ENCODE assay signal across 18 cellular contexts in genomic region chr3:51985063-51985462, GRCh38. TPM values are rescaled to one million over a fixed set of nuclear protein-coding genes. Genes with fewer than 3 reads are reported as not detected.
DNase-seq lines count a peak whose midpoint lies in the region; ATAC-seq and TF ChIP-seq lines count a peak whose summit lies in the region.
"Had no signal": no experiment of that assay in that cellular context is flagged by ENCODE, and none has a peak within 500 bp of the region (broad histone marks: within the 10 kb centered on the region; RNA-seq: fewer than 3 reads in every experiment).

No MANE protein-coding gene starts in this region.

- no peak overlapping the region for H2AFZ ChIP-seq in GM23338

- H3K27ac ChIP-seq in CD4-positive, CD25-positive, alpha-beta regulatory T cell (ENCODE audit: insufficient read depth, low read length, poor library complexity, severe bottlenecking): no peak overlapping the region
- H3K27ac ChIP-seq in GM23338 (ENCODE audit: low read depth): no peak overlapping the region

- H3K9ac ChIP-seq in adipocyte (ENCODE audit: low read length): peak overlapping the region; percentile 82

- no peaks in the 10 kb centered on the region for H3K9me2 ChIP-seq in GM23338 (ENCODE audit: insufficient read depth)

- H3K27me3 ChIP-seq in CD4-positive, CD25-positive, alpha-beta regulatory T cell (ENCODE audit: control insufficient read depth, insufficient read depth, low read length): no peaks in the 10 kb centered on the region
- H3K27me3 ChIP-seq in GM23338 (ENCODE audit: insufficient read depth): no peaks in the 10 kb centered on the region
- no peaks in the 10 kb centered on the region for H3K27me3 ChIP-seq in adipocyte (replicated peaks; ENCODE audit: control insufficient read depth, insufficient read depth, low read length)
- H3K27me3 ChIP-seq: gastroesophageal sphincter, uterus had no signal

- peaks cover 0 to 1% (median 0%) of the 10 kb centered on the region in 7 donors for H3K9me3 Mint-ChIP-seq in CD4-positive, CD25-positive, alpha-beta regulatory T cell
- H3K9me3 Mint-ChIP-seq in GM23338 (no peaks in the 10 kb centered on the region), nephron (no peaks in the 10 kb centered on the region)

- no peaks in the 10 kb centered on the region for H3K36me3 ChIP-seq in CD4-positive, CD25-positive, alpha-beta regulatory T cell (ENCODE audit: control insufficient read depth, insufficient read depth, low read length)
- H3K36me3 ChIP-seq in GM23338 (ENCODE audit: insufficient read depth): no peaks in the 10 kb centered on the region
- peaks cover 13% of the 10 kb centered on the region for H3K36me3 ChIP-seq in adipocyte (ENCODE audit: control insufficient read depth, insufficient read depth, low read length, severe bottlenecking)
- H3K36me3 ChIP-seq: uterus had no signal

- no peak overlapping the region for H3K4me2 ChIP-seq in GM23338

- H3K36me3 Mint-ChIP-seq in CD4-positive, CD25-positive, alpha-beta regulatory T cell: no peaks in the 10 kb centered on the region
- H3K36me3 Mint-ChIP-seq in GM23338 (ENCODE audit: low read depth) (0 out of 3 replicates have a peak, but pooled peaks cover 3% of the 10 kb centered on the region), nephron (ENCODE audit: low read depth) (no peaks in the 10 kb centered on the region)

- peaks cover 11% of the 10 kb centered on the region for H3F3A ChIP-seq in GM23338 (replicated peaks; ENCODE audit: low read depth)

- no peak for TF ChIP-seq CTCF in GM23338 (conservative IDR thresholded peaks at IDR 0.05; ENCODE audit: low read depth in 2 of 2)
- TF ChIP-seq CTCF in nephron (IDR thresholded peaks at IDR 0.05; ENCODE audit: unreplicated experiment in 3 of 3): no peak

- no peak overlapping the region for H3K4me3 ChIP-seq in CD4-positive, CD25-positive, alpha-beta regulatory T cell (ENCODE audit: low read depth, low read length)
- no peak overlapping the region for H3K4me3 ChIP-seq in GM23338
- H3K4me3 ChIP-seq in adipocyte (ENCODE audit: low read length): no peak overlapping the region
- H3K4me3 ChIP-seq: gastroesophageal sphincter, mucosa of descending colon, uterus had no signal

- ATAC-seq in CD4-positive, CD25-positive, alpha-beta regulatory T cell (ENCODE audit: low read depth in 2 of 2): no peak
- ATAC-seq in GM23338 (no peak), HG02973 (IDR thresholded peaks at IDR 0.05; ENCODE audit: unreplicated experiment) (no peak)
- ATAC-seq: gastroesophageal sphincter, mucosa of descending colon had no signal

- H3K79me2 ChIP-seq in GM23338 (replicated peaks; ENCODE audit: insufficient read depth): no peaks in the 10 kb centered on the region

- peak overlapping the region; percentile 52 to 94 (median 82) for H3K4me3 Mint-ChIP-seq in CD4-positive, CD25-positive, alpha-beta regulatory T cell
- peak overlapping the region; percentile 27 for H3K4me3 Mint-ChIP-seq in GM23338
- H3K4me3 Mint-ChIP-seq in nephron: peak overlapping the region; percentile 77 to 87 (median 78)
- H3K4me3 Mint-ChIP-seq: CD14-positive monocyte had no signal

- DNase-seq in CD4-positive, CD25-positive, alpha-beta regulatory T cell: no peak
- DNase-seq in GM23338 (ENCODE audit: low spot score) (no peak), adipocyte (ENCODE audit: low read depth) (no peak), NAMALWA (ENCODE audit: low spot score) (no peak), foreskin melanocyte (no peak)
- DNase-seq: activated CD4-positive, CD25-positive, alpha-beta regulatory T cell treated with anti-CD3 and anti-CD28 coated beads, Interleukin-2, amount 50 U/mL, for 72 hours; activated gamma-delta T cell; central memory CD4-positive, alpha-beta T cell; mucosa of descending colon; NCI-H1105; NCI-H446; stimulated activated CD4-positive, alpha-beta T cell treated with anti-CD3 and anti-CD28 coated beads, Interleukin-1b, Interleukin-23, amount 100 ng/mL, for 48 hours; stimulated activated CD8-positive, alpha-beta memory T cell treated with anti-CD3 and anti-CD28 coated beads, Interleukin-4, amount 100 ng/mL, for 48 hours; uterus had no signal

- no peaks in the 10 kb centered on the region; the same call in 1 of the 2 replicates for H4K20me1 ChIP-seq in GM23338 (replicated peaks; ENCODE audit: insufficient read depth)

- H3K9me3 ChIP-seq in CD4-positive, CD25-positive, alpha-beta regulatory T cell (ENCODE audit: control insufficient read depth in 2 of 2, low read length in 2 of 2): no peaks in the 10 kb centered on the region
- H3K9me3 ChIP-seq in adipocyte (ENCODE audit: control insufficient read depth, low read length): no peaks in the 10 kb centered on the region
- H3K9me3 ChIP-seq: gastroesophageal sphincter, mucosa of descending colon, uterus had no signal

- H3K4me1 ChIP-seq in CD4-positive, CD25-positive, alpha-beta regulatory T cell (ENCODE audit: control insufficient read depth, insufficient read depth, low read length, poor library complexity, severe bottlenecking): peaks cover 30% of the 10 kb centered on the region
- peaks cover 15% of the 10 kb centered on the region for H3K4me1 ChIP-seq in GM23338 (ENCODE audit: insufficient read depth)
- peaks cover 48% of the 10 kb centered on the region for H3K4me1 ChIP-seq in adipocyte (ENCODE audit: control insufficient read depth, insufficient read depth, low read length)

- peak overlapping the region in 2 of 3 donors; percentile 47 to 98 for H3K27ac Mint-ChIP-seq in CD4-positive, CD25-positive, alpha-beta regulatory T cell
- H3K27ac Mint-ChIP-seq in GM23338: no peak overlapping the region
- peak overlapping the region; percentile 95 to 99 (median 97) for H3K27ac Mint-ChIP-seq in nephron

- H3K27me3 Mint-ChIP-seq in CD4-positive, CD25-positive, alpha-beta regulatory T cell: no peaks in the 10 kb centered on the region
- peaks cover 17% of the 10 kb centered on the region for H3K27me3 Mint-ChIP-seq in GM23338 (ENCODE audit: insufficient read depth, low read depth, poor library complexity)
- no peaks in the 10 kb centered on the region for H3K27me3 Mint-ChIP-seq in nephron (ENCODE audit: low read depth)

- peaks cover 8 to 33% (median 19%) of the 10 kb centered on the region in 4 donors for H3K4me1 Mint-ChIP-seq in CD4-positive, CD25-positive, alpha-beta regulatory T cell
- H3K4me1 Mint-ChIP-seq in GM23338 (peaks cover 26% of the 10 kb centered on the region), nephron (peaks cover 18% of the 10 kb centered on the region)

TF ChIP-seq in GM23338, 12 proteins besides CTCF, POLR2A, EP300 and RAD21 (continues in another document):
- TF ChIP-seq POLR2AphosphoS5 (IDR thresholded peaks at IDR 0.05; ENCODE audit: low read depth): no peak
- no peak for TF ChIP-seq EZH2phosphoT487 (IDR thresholded peaks at IDR 0.05; ENCODE audit: unreplicated experiment)
- no peak for TF ChIP-seq EZH2 (IDR thresholded peaks at IDR 0.05; ENCODE audit: low read depth, unreplicated experiment)
- no peak for TF ChIP-seq CREB1 (CRISPR knock-in tag; IDR thresholded peaks at IDR 0.05; ENCODE audit: low read depth)
- TF ChIP-seq ETS1 (IDR thresholded peaks at IDR 0.05): no peak
- TF ChIP-seq ZNF114 (CRISPR knock-in tag; IDR thresholded peaks at IDR 0.05): no peak
- TF ChIP-seq ZNF331 (CRISPR knock-in tag; IDR thresholded peaks at IDR 0.05; ENCODE audit: low read depth): no peak

RNA-seq across cellular contexts. Expression of gene ACY1, which starts 1.7 kb away (rescaled TPM):
- 6.7 TPM for total RNA-seq in CD4-positive, CD25-positive, alpha-beta regulatory T cell
- 10 to 100 TPM in 3 of 4 donors, 1 to 10 TPM in 1; 6.4 to 14.7 (median 11.3) TPM for polyA plus RNA-seq in CD4-positive, CD25-positive, alpha-beta regulatory T cell
- total RNA-seq in GM23338 (2014; rRNA removed; shearing (Covaris generic)): 62.8 and 91.3 TPM in 2 replicates
- polyA plus RNA-seq in GM23338 (2016; fragmentation: Nextera tagmentation; extraction: Ambion mirVana): 35.8 and 38.4 TPM in 2 replicates

RNA-seq across cellular contexts. Expression of gene ABHD14A, which starts 10.2 kb away (rescaled TPM):
- total RNA-seq in CD4-positive, CD25-positive, alpha-beta regulatory T cell: 12.7 TPM
- 100 to 1,000 TPM in 2 of 4 donors, 10 to 100 TPM in 2; 91.0 to 137 (median 105) TPM for polyA plus RNA-seq in CD4-positive, CD25-positive, alpha-beta regulatory T cell
- 4.3 and 7.8 TPM in 2 replicates for total RNA-seq in GM23338 (2014; rRNA removed; shearing (Covaris generic))
- 12.7 TPM in 2 replicates for polyA plus RNA-seq in GM23338 (2016; fragmentation: Nextera tagmentation; extraction: Ambion mirVana)

RNA-seq across cellular contexts. Expression of gene RPL29, which starts 10.6 kb away (rescaled TPM):
- total RNA-seq in CD4-positive, CD25-positive, alpha-beta regulatory T cell: 1,128 TPM
- 1,000 to 10,000 TPM; 1,236 to 1,661 (median 1,413) TPM for polyA plus RNA-seq in CD4-positive, CD25-positive, alpha-beta regulatory T cell
- total RNA-seq in GM23338 (2014; rRNA removed; shearing (Covaris generic)): 1,341 and 1,471 TPM in 2 replicates
- 1,864 and 1,983 TPM in 2 replicates for polyA plus RNA-seq in GM23338 (2016; fragmentation: Nextera tagmentation; extraction: Ambion mirVana)

RNA-seq across cellular contexts. Expression of gene ABHD14B, which starts 11.2 kb away (rescaled TPM):
- 45.1 TPM for total RNA-seq in CD4-positive, CD25-positive, alpha-beta regulatory T cell
- 10 to 100 TPM; 60.3 to 86.1 (median 78.8) TPM for polyA plus RNA-seq in CD4-positive, CD25-positive, alpha-beta regulatory T cell
- total RNA-seq in GM23338 (2014; rRNA removed; shearing (Covaris generic)): 8.0 and 11.1 TPM in 2 replicates
- 5.8 and 8.9 TPM in 2 replicates for polyA plus RNA-seq in GM23338 (2016; fragmentation: Nextera tagmentation; extraction: Ambion mirVana)

RNA-seq across cellular contexts. Expression of gene PCBP4, which starts 17.8 kb away (rescaled TPM):
- total RNA-seq in CD4-positive, CD25-positive, alpha-beta regulatory T cell: 24.6 TPM
- polyA plus RNA-seq in CD4-positive, CD25-positive, alpha-beta regulatory T cell: 10 to 100 TPM in 3 of 4 donors, 1 to 10 TPM in 1; 9.6 to 19.4 (median 12.9) TPM
- 26.8 and 37.6 TPM in 2 replicates for total RNA-seq in GM23338 (2014; rRNA removed; shearing (Covaris generic))
- polyA plus RNA-seq in GM23338 (2016; fragmentation: Nextera tagmentation; extraction: Ambion mirVana): 11.8 and 14.1 TPM in 2 replicates

Comparison
In these comparisons a context has a peak if more than half of its experiments do, and no peak if none do; other contexts are left out.
1. H3K4me3 Mint-ChIP-seq: peak in every context shown above with its lines; median percentile 82 in CD4-positive, CD25-positive, alpha-beta regulatory T cell; 78 in nephron; 27 in GM23338.